1 cellular context compared by ENCODE assay signal in the genomic region with DNA sequence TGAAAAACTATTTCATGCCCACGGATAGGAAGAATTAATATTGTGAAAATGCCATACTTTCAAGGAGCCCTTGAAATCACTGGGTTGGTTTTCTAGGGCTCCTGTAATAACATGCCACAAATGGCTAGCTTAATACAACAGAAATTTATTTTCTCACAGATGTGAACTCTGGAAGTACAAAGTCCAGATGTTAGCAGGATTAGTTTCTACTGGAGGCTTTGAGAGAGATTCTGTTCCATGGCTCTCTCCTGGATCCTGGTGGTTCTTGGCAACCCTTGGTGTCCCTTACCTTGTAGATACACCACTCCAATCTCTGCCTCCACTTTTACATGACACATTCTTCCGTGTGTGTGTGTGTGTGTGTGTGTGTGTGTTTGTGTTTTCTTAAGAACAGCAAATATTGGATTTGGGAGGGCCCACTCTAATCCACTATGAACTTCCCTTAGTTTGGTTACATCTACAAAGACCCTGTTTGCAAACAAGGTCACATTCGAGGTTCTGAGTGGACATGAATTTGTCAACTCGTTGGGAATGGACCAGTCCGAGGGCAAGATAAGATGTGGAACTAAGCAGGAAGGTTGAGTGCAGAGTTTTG.
TF ChIP-seq lines count a peak whose summit lies in the region.

No MANE protein-coding gene starts in this region.

TF ChIP-seq in HepG2, 621 proteins besides CTCF, POLR2A, EP300 and RAD21 (continued from another document):
- TF ChIP-seq, protein P1, sequence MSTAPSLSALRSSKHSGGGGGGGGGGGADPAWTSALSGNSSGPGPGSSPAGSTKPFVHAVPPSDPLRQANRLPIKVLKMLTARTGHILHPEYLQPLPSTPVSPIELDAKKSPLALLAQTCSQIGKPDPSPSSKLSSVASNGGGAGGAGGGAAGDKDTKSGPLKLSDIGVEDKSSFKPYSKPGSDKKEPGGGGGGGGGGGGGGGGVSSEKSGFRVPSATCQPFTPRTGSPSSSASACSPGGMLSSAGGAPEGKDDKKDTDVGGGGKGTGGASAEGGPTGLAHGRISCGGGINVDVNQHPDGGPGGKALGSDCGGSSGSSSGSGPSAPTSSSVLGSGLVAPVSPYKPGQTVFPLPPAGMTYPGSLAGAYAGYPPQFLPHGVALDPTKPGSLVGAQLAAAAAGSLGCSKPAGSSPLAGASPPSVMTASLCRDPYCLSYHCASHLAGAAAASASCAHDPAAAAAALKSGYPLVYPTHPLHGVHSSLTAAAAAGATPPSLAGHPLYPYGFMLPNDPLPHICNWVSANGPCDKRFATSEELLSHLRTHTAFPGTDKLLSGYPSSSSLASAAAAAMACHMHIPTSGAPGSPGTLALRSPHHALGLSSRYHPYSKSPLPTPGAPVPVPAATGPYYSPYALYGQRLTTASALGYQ (CRISPR knock-in tag; IDR thresholded peaks at IDR 0.05) = 0 out of 2 replicates have a peak, but pooled peaks have one; percentile 27
- TF ChIP-seq HNF4A (CRISPR knock-in tag; IDR thresholded peaks at IDR 0.05) (peak; percentile 67), ARNT (IDR thresholded peaks at IDR 0.05) (no peak), PITX1 (CRISPR knock-in tag; IDR thresholded peaks at IDR 0.05) (0 out of 2 replicates have a peak, but pooled peaks have one; percentile 37), ZMYM4 (CRISPR knock-in tag; IDR thresholded peaks at IDR 0.05) (peak; percentile 83), SOX6 (IDR thresholded peaks at IDR 0.05) (no peak), SOX6 (CRISPR knock-in tag; IDR thresholded peaks at IDR 0.05) (peak; percentile 31; the same call in 1 of the 2 replicates), GFI1 (CRISPR knock-in tag; IDR thresholded peaks at IDR 0.05; ENCODE audit: borderline replicate concordance) (peak; percentile 84), HNF4G (IDR thresholded peaks at IDR 0.05; ENCODE audit: borderline replicate concordance, low read depth, low read length) (0 out of 2 replicates have a peak, but pooled peaks have one; percentile 34), HNF4G (CRISPR knock-in tag; IDR thresholded peaks at IDR 0.05; ENCODE audit: borderline replicate concordance, low read depth) (no peak), SNRNP70 (IDR thresholded peaks at IDR 0.05; ENCODE audit: low read depth, low read length) (no peak), ZBTB3 (CRISPR knock-in tag; IDR thresholded peaks at IDR 0.05; ENCODE audit: borderline replicate concordance, low read depth) (no peak), RARG (CRISPR knock-in tag; IDR thresholded peaks at IDR 0.05; ENCODE audit: low read depth) (no peak), TCF7 (IDR thresholded peaks at IDR 0.05; ENCODE audit: low read depth) (no peak)
